In genomic region chr14:62364161-62364560, GRCh38 we compare ENCODE assay signal across 25 cellular contexts.
DNase-seq lines count a peak whose midpoint lies in the region; ATAC-seq, FAIRE-seq and TF ChIP-seq lines count a peak whose summit lies in the region.
"Had no signal": no experiment of that assay in that cellular context is flagged by ENCODE, and none has a peak within 500 bp of the region (broad histone marks: within the 10 kb centered on the region; RNA-seq: fewer than 3 reads in every experiment).

No MANE protein-coding gene starts in this region.

- no peaks in the 10 kb centered on the region for H3K9me3 ChIP-seq in astrocyte (ENCODE audit: insufficient read depth, low read depth, low read length)
- H3K9me3 ChIP-seq: A549, BE2C had no signal

- no peak overlapping the region for H3K27ac Mint-ChIP-seq in astrocyte (ENCODE audit: unreplicated experiment)
- H3K27ac Mint-ChIP-seq: CD14-positive monocyte; CD4-positive, alpha-beta T cell; CD8-positive, alpha-beta memory T cell; GM23338; H9 had no signal

- no peaks in the 10 kb centered on the region for H3K27me3 Mint-ChIP-seq in astrocyte (ENCODE audit: low read depth, unreplicated experiment)
- H3K27me3 Mint-ChIP-seq: CD4-positive, alpha-beta T cell; CD8-positive, alpha-beta memory T cell had no signal

- ATAC-seq in HG03097 (IDR thresholded peaks at IDR 0.05; ENCODE audit: low FRiP score, unreplicated experiment) (no peak), HG03378 (IDR thresholded peaks at IDR 0.05; ENCODE audit: unreplicated experiment) (no peak)
- ATAC-seq: A549, GM23338, HCT116 had no signal

- H3K27me3 ChIP-seq in astrocyte (ENCODE audit: insufficient read depth, low read length) = no peaks in the 10 kb centered on the region
- H3K27me3 ChIP-seq: BE2C; BLaER1 treated with 17β-estradiol and CSF1 and Interleukin-3, amounts not matched to agents 10 nM and 100 nM had no signal

- TF ChIP-seq CTCF in astrocyte (IDR thresholded peaks at IDR 0.05; ENCODE audit: insufficient read depth, low read depth, low read length) = no peak

- no peak overlapping the region for H3K4me2 ChIP-seq in astrocyte (ENCODE audit: low read length)
- H3K4me2 ChIP-seq: A549; BLaER1 treated with 17β-estradiol and CSF1 and Interleukin-3, amounts not matched to agents 10 nM and 100 nM; GM23338 had no signal

- FAIRE-seq in astrocyte (lab: Jason Lieb, UNC) = no peak
- FAIRE-seq: A549, GM12891, GM18507 had no signal

- H3K9ac ChIP-seq in astrocyte (ENCODE audit: low read length) = no peak overlapping the region
- H3K9ac ChIP-seq: BLaER1 treated with 17β-estradiol and CSF1 and Interleukin-3, amounts not matched to agents 10 nM and 100 nM had no signal

- no peaks in the 10 kb centered on the region for H3K79me2 ChIP-seq in astrocyte (ENCODE audit: insufficient read depth, low read length)

- H4K20me1 ChIP-seq in astrocyte (ENCODE audit: insufficient read depth, low read length) = no peaks in the 10 kb centered on the region
- H4K20me1 ChIP-seq: BLaER1 treated with 17β-estradiol and CSF1 and Interleukin-3, amounts not matched to agents 10 nM and 100 nM had no signal

- H3K4me3 Mint-ChIP-seq in astrocyte (ENCODE audit: unreplicated experiment) = no peak overlapping the region
- H3K4me3 Mint-ChIP-seq: CD14-positive monocyte; CD4-positive, alpha-beta T cell; CD8-positive, alpha-beta memory T cell; GM23338; H9 had no signal

- H3K4me3 ChIP-seq in astrocyte (ENCODE audit: insufficient read depth, low read depth, low read length) = no peak overlapping the region
- H3K4me3 ChIP-seq: A549; BLaER1 treated with 17β-estradiol and CSF1 and Interleukin-3, amounts not matched to agents 10 nM and 100 nM; GM23338 had no signal

- peak overlapping the region; percentile 36 for H3K27ac ChIP-seq in astrocyte (ENCODE audit: low read depth, low read length)
- H3K27ac ChIP-seq: A549; BLaER1 treated with 17β-estradiol and CSF1 and Interleukin-3, amounts not matched to agents 10 nM and 100 nM had no signal

- H3K4me1 ChIP-seq in astrocyte (ENCODE audit: insufficient read depth, low read length) = no peaks in the 10 kb centered on the region
- H3K4me1 ChIP-seq: A549; BE2C; BLaER1 treated with 17β-estradiol and CSF1 and Interleukin-3, amounts not matched to agents 10 nM and 100 nM had no signal

- H3K9me3 Mint-ChIP-seq in astrocyte (ENCODE audit: unreplicated experiment) = no peaks in the 10 kb centered on the region
- H3K9me3 Mint-ChIP-seq: GM23338 had no signal

- no peaks in the 10 kb centered on the region for H3K36me3 Mint-ChIP-seq in astrocyte (ENCODE audit: low read depth, unreplicated experiment)
- H3K36me3 Mint-ChIP-seq: CD14-positive monocyte; CD8-positive, alpha-beta memory T cell had no signal

- DNase-seq in M059J (ENCODE audit: low read depth) (peak; percentile 5), astrocyte (ENCODE audit: low read depth) (peak; percentile 58), iris pigment epithelial cell (ENCODE audit: low read depth) (peak; percentile 3), HK-2 (ENCODE audit: unreplicated experiment) (no peak)
- DNase-seq: 8988T; ACHN; AML-193; BE2C; Calu3; CD4-positive, alpha-beta T cell; CD8-positive, alpha-beta memory T cell; COR-L47; DMS53; DMS79 treated with DMSO at 0.1 percent for 48 hours; GF-D8; H9 had no signal

- no peaks in the 10 kb centered on the region for H3K4me1 Mint-ChIP-seq in astrocyte (ENCODE audit: low read depth, unreplicated experiment)
- H3K4me1 Mint-ChIP-seq: CD14-positive monocyte; CD8-positive, alpha-beta memory T cell had no signal

- no peak overlapping the region for H2AFZ ChIP-seq in astrocyte (ENCODE audit: low read depth, low read length)
- H2AFZ ChIP-seq: GM23338 had no signal

- H3K36me3 ChIP-seq in astrocyte (ENCODE audit: insufficient read depth, low read length) = no peaks in the 10 kb centered on the region
- H3K36me3 ChIP-seq: BE2C; BLaER1 treated with 17β-estradiol and CSF1 and Interleukin-3, amounts not matched to agents 10 nM and 100 nM had no signal
